ENCODE assay signal across 9 cellular contexts in the genomic region with DNA sequence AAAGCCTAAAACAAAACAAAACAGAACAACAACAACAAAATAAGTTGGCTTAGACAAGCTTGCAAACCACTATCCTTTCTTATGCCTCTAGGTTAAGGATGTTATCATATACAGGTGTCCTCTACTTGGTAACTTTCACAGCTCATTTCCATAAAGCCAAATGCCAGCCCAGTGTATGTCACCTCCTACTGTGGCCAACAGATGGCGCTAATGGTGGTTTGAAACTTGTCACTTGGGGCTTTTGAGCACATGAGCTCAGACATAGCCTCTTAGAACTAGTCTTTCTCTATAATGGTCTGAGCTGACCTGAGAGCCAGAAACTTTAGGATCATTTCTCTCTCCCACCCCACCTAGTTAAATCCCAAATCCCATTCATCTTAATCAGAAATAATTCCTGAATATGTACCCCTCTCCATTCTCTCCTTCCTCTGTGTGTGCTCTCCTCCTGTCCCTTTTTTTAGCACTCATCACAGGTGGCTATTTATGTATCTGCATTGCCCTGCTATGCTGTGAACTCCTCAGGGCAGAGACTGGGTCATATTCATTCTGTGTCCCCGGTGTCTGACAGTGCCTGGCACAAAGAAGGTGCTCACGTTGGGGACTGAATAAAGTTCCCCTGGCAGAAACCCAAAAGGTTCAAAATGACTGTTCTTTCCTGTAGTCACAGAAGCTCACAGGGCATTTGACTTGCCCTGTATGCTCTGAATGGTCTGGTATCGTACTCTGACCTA.
A peak's percentile ranks its signal among the peaks of the same experiment; 100 is the strongest.
DNase-seq lines count a peak whose midpoint lies in the region; ATAC-seq, FAIRE-seq and TF ChIP-seq lines count a peak whose summit lies in the region.
"Had no signal": no experiment of that assay in that cellular context is flagged by ENCODE, and none has a peak within 500 bp of the region (broad histone marks: within the 10 kb centered on the region; RNA-seq: fewer than 3 reads in every experiment).

No MANE protein-coding gene starts in this region.

- H3K4me3 ChIP-seq in bronchial epithelial cell (ENCODE audit: low read depth, low read length): no peak overlapping the region

- peaks cover 3% of the 10 kb centered on the region for H3K4me1 Mint-ChIP-seq in T-helper 17 cell

- H3K4me3 Mint-ChIP-seq in T-helper 17 cell: no peak overlapping the region
- H3K4me3 Mint-ChIP-seq: stimulated activated naive CD8-positive, alpha-beta T cell treated with anti-CD3 and anti-CD28 coated beads, Interleukin-15, Interleukin-2, amounts not matched to agents 100 ng/mL and 50 ng/mL, for 24 hours had no signal

- ATAC-seq in GM18499 (IDR thresholded peaks at IDR 0.05; ENCODE audit: insufficient read depth, unreplicated experiment) (peak; percentile 95), HG02840 (IDR thresholded peaks at IDR 0.05; ENCODE audit: low FRiP score, unreplicated experiment) (peak; percentile 93), T-helper 17 cell (peak; percentile 48), left colon (peak; percentile 80)

- DNase-seq in ACHN (peak; percentile 60), NCI-H1092 treated with DMSO at 0.1 percent for 48 hours (lab: John Stamatoyannopoulos, UW) (peak; percentile 51), T-helper 17 cell (peak in 1 of 3 donors; percentile 21), bronchial epithelial cell (ENCODE audit: low read depth) (peak; percentile 61), left colon (peak in 1 of 2 donors; percentile 69)
- peak; percentile 9 to 17 for DNase-seq in stimulated activated CD4-positive, alpha-beta T cell treated with anti-CD3 and anti-CD28 coated beads, Interleukin-4, amount 100 ng/mL, for 4 hours

- no peak for FAIRE-seq in bronchial epithelial cell (lab: Jason Lieb, UNC)

- peaks cover 19% of the 10 kb centered on the region for H3K27me3 Mint-ChIP-seq in T-helper 17 cell

- in situ Hi-C loops in ACHN (cut with HindIII; ENCODE audit: low pct_ligation_motif_present, low pct_unique_long_range_greater_than_20kb, low sequenced_read_pairs): no loop called here

- intact Hi-C loops in left colon (cut with DNase I, micrococcal nuclease): no loop called here

- H3K27me3 ChIP-seq in bronchial epithelial cell (ENCODE audit: control insufficient read depth, insufficient read depth, low read length): no peaks in the 10 kb centered on the region

- no peaks in the 10 kb centered on the region for H3K36me3 ChIP-seq in bronchial epithelial cell (ENCODE audit: control insufficient read depth, insufficient read depth, low read length)

- no peaks in the 10 kb centered on the region for H3K36me3 Mint-ChIP-seq in T-helper 17 cell (ENCODE audit: low read depth)

- H3K27ac Mint-ChIP-seq in T-helper 17 cell: no peak overlapping the region
- H3K27ac Mint-ChIP-seq: stimulated activated naive CD8-positive, alpha-beta T cell treated with anti-CD3 and anti-CD28 coated beads, Interleukin-15, Interleukin-2, amounts not matched to agents 100 ng/mL and 50 ng/mL, for 24 hours had no signal

- no peaks in the 10 kb centered on the region for H3K9me3 ChIP-seq in T-helper 17 cell (ENCODE audit: control insufficient read depth, low read length, poor library complexity, severe bottlenecking)

- peak; percentile 83 for TF ChIP-seq CTCF in bronchial epithelial cell (IDR thresholded peaks at IDR 0.05; ENCODE audit: insufficient read depth, low read length, severe bottlenecking)
